In genomic region chr14:104181761-104182530, GRCh38 we compare ENCODE assay signal across 13 cellular contexts. TPM values are rescaled to one million over a fixed set of nuclear protein-coding genes. Genes with fewer than 3 reads are reported as not detected.
"Had no signal": no experiment of that assay in that cellular context is flagged by ENCODE, and none has a peak within 500 bp of the region (broad histone marks: within the 10 kb centered on the region; RNA-seq: fewer than 3 reads in every experiment).

No MANE protein-coding gene starts in this region.

- H3K4me3 ChIP-seq: left ventricle myocardium inferior, thyroid gland, uterus had no signal

- H3K36me3 ChIP-seq: left ventricle myocardium inferior, thyroid gland, uterus had no signal

- H3K27ac ChIP-seq: left ventricle myocardium inferior, thyroid gland, uterus had no signal

- ATAC-seq: activated CD4-positive, CD25-positive, alpha-beta regulatory T cell treated with anti-CD3 and anti-CD28 coated beads, Interleukin-2, amount 50 U/mL, for 24 hours; activated T-helper 17 cell treated with anti-CD3 and anti-CD28 coated beads, Interleukin-2, amount 50 U/mL, for 72 hours; naive thymus-derived CD8-positive, alpha-beta T cell; stimulated activated effector memory CD8-positive, alpha-beta T cell treated with anti-CD3 and anti-CD28 coated beads, Interleukin-12 subunit alpha, Interleukin-12 subunit beta, amount 100 ng/mL, for 72 hours had no signal

- H3K9me3 ChIP-seq: left ventricle myocardium inferior, thyroid gland, uterus had no signal

- H3K4me3 Mint-ChIP-seq: activated T-helper 17 cell treated with anti-CD3 and anti-CD28 coated beads, Interleukin-2, amount 50 U/mL, for 72 hours; endodermal cell; memory B cell; naive thymus-derived CD8-positive, alpha-beta T cell; stimulated activated effector memory CD8-positive, alpha-beta T cell treated with anti-CD3 and anti-CD28 coated beads, Interleukin-12 subunit alpha, Interleukin-12 subunit beta, amount 100 ng/mL, for 72 hours had no signal

- DNase-seq: activated naive CD4-positive, alpha-beta T cell treated with Interleukin-2 at 50 U/mL for 16 hours; activated T-cell treated with anti-CD3 and anti-CD28 coated beads for 4 hours; anterior cingulate cortex; endodermal cell; erythroblast; left ventricle myocardium inferior; naive thymus-derived CD8-positive, alpha-beta T cell; thyroid gland; uterus had no signal

- H3K27me3 Mint-ChIP-seq: activated T-helper 17 cell treated with anti-CD3 and anti-CD28 coated beads, Interleukin-2, amount 50 U/mL, for 72 hours had no signal

- H3K4me1 Mint-ChIP-seq: activated T-helper 17 cell treated with anti-CD3 and anti-CD28 coated beads, Interleukin-2, amount 50 U/mL, for 72 hours; endodermal cell; memory B cell; naive thymus-derived CD8-positive, alpha-beta T cell; stimulated activated effector memory CD8-positive, alpha-beta T cell treated with anti-CD3 and anti-CD28 coated beads, Interleukin-12 subunit alpha, Interleukin-12 subunit beta, amount 100 ng/mL, for 72 hours had no signal

- H3K4me1 ChIP-seq: uterus had no signal

- H3K9me3 Mint-ChIP-seq: activated T-helper 17 cell treated with anti-CD3 and anti-CD28 coated beads, Interleukin-2, amount 50 U/mL, for 72 hours; endodermal cell; memory B cell; naive thymus-derived CD8-positive, alpha-beta T cell; stimulated activated effector memory CD8-positive, alpha-beta T cell treated with anti-CD3 and anti-CD28 coated beads, Interleukin-12 subunit alpha, Interleukin-12 subunit beta, amount 100 ng/mL, for 72 hours had no signal

- H3K27me3 ChIP-seq: thyroid gland, uterus had no signal

- H3K27ac Mint-ChIP-seq: activated T-helper 17 cell treated with anti-CD3 and anti-CD28 coated beads, Interleukin-2, amount 50 U/mL, for 72 hours; endodermal cell; memory B cell; stimulated activated effector memory CD8-positive, alpha-beta T cell treated with anti-CD3 and anti-CD28 coated beads, Interleukin-12 subunit alpha, Interleukin-12 subunit beta, amount 100 ng/mL, for 72 hours had no signal

- H3K36me3 Mint-ChIP-seq: memory B cell; naive thymus-derived CD8-positive, alpha-beta T cell; stimulated activated effector memory CD8-positive, alpha-beta T cell treated with anti-CD3 and anti-CD28 coated beads, Interleukin-12 subunit alpha, Interleukin-12 subunit beta, amount 100 ng/mL, for 72 hours had no signal

RNA-seq across cellular contexts. Expression of gene KIF26A, which starts 43.6 kb away (rescaled TPM):
- polyA plus RNA-seq: naive thymus-derived CD8-positive, alpha-beta T cell had no signal
